2 cellular contexts compared by ENCODE assay signal in the genomic region with DNA sequence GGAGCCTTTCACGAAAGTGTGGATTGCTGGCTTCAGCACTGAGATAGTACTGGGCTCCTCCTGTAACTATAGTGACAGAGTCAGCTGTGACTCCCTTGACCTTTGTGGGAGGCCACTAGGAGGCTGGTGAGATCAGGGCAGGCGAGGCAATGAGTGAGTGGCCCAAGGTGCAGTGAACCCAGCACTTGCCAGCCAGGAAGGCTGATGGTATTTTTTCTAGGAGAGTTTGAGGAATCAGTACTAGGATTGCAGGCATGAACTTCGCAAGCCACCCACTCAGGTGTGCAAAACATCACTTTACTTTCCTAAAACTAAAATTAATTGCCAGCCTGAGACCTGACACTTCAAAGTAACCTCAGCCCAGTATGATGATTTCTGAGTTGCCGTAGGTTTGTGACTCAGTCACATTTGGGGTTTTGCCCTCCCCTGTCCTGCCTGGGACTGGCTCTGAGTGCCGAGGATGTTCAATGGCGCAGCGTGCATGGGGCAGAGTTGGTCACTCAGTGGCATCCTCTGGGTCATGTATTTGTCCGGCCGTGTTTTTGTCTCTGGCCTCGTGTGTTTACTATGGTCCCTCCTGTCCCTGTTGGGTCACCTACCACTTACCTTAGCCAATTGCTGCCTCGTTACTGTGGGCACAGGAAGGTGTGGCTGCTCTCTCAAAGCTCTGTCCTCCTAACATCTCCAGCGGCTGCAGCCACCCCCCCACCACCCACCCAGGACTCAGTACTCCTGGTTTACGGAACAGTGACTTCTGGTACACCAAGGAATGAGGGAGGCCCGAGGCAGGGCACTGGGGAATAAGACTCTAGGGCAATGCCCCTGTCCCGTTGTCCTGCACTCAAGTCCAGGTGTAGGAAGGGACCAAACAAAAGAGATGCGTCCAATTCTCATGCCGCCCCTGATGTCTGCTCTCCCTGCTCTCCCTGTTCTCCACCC.
TF ChIP-seq lines count a peak whose summit lies in the region.

No MANE protein-coding gene starts in this region.

TF ChIP-seq in A549, 52 proteins besides CTCF, POLR2A, EP300 and RAD21 (continued from another document):
- TF ChIP-seq HMGXB4 (CRISPR knock-in tag; IDR thresholded peaks at IDR 0.05; ENCODE audit: borderline replicate concordance): no peak
- TF ChIP-seq HOXB13 (CRISPR knock-in tag; IDR thresholded peaks at IDR 0.05; ENCODE audit: low read depth): no peak
- no peak for TF ChIP-seq USF2 (IDR thresholded peaks at IDR 0.05)

TF ChIP-seq in WTC11, 78 proteins besides CTCF, POLR2A, EP300 and RAD21 (continued from another document):
- no peak for TF ChIP-seq STAT6 (CRISPR knock-in tag; conservative IDR thresholded peaks at IDR 0.05; ENCODE audit: low read depth)
TF ChIP-seq in WTC11: peak in this region for 0.
